In the genomic region with DNA sequence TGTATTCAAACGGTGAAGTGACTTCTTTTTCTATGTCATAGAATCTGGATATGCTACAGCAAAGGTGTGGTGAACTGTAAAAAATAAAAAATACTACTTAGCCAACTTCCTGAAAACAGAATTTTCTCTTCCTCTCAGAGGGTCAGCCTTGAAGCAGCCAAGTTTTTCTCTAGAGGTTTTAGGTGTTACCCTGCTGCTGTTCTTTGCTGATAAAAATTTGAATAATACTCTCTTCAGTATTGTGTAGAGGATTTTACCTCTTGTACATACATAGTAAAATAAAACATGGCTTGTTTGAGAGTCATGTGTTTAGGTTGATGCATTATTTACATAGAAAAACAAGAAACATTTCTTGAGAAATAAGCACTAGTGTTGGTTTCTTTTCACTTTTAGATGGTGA, we compare ENCODE assay signal across 17 cellular contexts.
DNase-seq lines count a peak whose midpoint lies in the region; ATAC-seq and TF ChIP-seq lines count a peak whose summit lies in the region.
"Had no signal": no experiment of that assay in that cellular context is flagged by ENCODE, and none has a peak within 500 bp of the region (broad histone marks: within the 10 kb centered on the region; RNA-seq: fewer than 3 reads in every experiment).

No MANE protein-coding gene starts in this region.

- H3K9me3 ChIP-seq in OCI-LY3 (ENCODE audit: insufficient read depth, low read length): no peaks in the 10 kb centered on the region
- H3K9me3 ChIP-seq: lower lobe of right lung, prostate gland had no signal

- ATAC-seq in GM18858 (IDR thresholded peaks at IDR 0.05; ENCODE audit: unreplicated experiment) (peak; percentile 56), GM21367 (IDR thresholded peaks at IDR 0.05; ENCODE audit: unreplicated experiment) (peak; percentile 47), HG02973 (IDR thresholded peaks at IDR 0.05; ENCODE audit: unreplicated experiment) (peak; percentile 33), HG03521 (IDR thresholded peaks at IDR 0.05; ENCODE audit: unreplicated experiment) (no peak)
- ATAC-seq: lower lobe of right lung; natural killer cell treated with Interleukin-12 subunit alpha and Interleukin-12 subunit beta and Interleukin-15 and Interleukin-18, amount 100 ng/mL, for 72 hours had no signal

- H3K79me2 ChIP-seq in OCI-LY3 (ENCODE audit: low read length): no peaks in the 10 kb centered on the region

- H3K27me3 ChIP-seq in OCI-LY3 (ENCODE audit: low read depth, low read length): no peaks in the 10 kb centered on the region

- no peak for TF ChIP-seq CTCF in OCI-LY3 (IDR thresholded peaks at IDR 0.05; ENCODE audit: low read depth, low read length)
- no peak for TF ChIP-seq CTCF in GM13977 (IDR thresholded peaks at IDR 0.05; ENCODE audit: extremely low read depth, insufficient read depth, missing control alignments)

- peak overlapping the region; percentile 54 for H3K4me2 ChIP-seq in OCI-LY3 (ENCODE audit: low read length)

- H3K36me3 ChIP-seq in OCI-LY3 (replicated peaks; ENCODE audit: low read depth, low read length): no peaks in the 10 kb centered on the region
- H3K36me3 ChIP-seq: lower lobe of right lung, prostate gland had no signal

- 0 out of 2 replicates have a peak overlapping the region, but pooled peaks have one; percentile 26 for H3K4me3 ChIP-seq in OCI-LY3 (ENCODE audit: low read length)
- H3K4me3 ChIP-seq: lower lobe of right lung, prostate gland had no signal

- H3K9ac ChIP-seq in OCI-LY3 (ENCODE audit: low read length): no peak overlapping the region

- in situ Hi-C loops in GM13977 (cut with MboI; ENCODE audit: low pct_unique_long_range_greater_than_20kb, low sequenced_read_pairs, unreplicated experiment): no loop called here

- no peak for DNase-seq in GM13977 (ENCODE audit: low spot score)
- no peak for DNase-seq in DMS79 (lab: John Stamatoyannopoulos, UW)
- no peak for DNase-seq in middle frontal gyrus (ENCODE audit: extremely low spot score, low spot score)
- DNase-seq: activated CD4-positive, alpha-beta T cell treated with anti-CD3 and anti-CD28 coated beads, Interleukin-2, amount 10 ng/mL, durations not matched to agents 24 days and 14 days; activated naive CD4-positive, alpha-beta T cell treated with anti-CD3 and anti-CD28 coated beads, Interleukin-2, amount 10 ng/mL, durations not matched to agents 7 days and 5 days; COR-L47; lower lobe of right lung; NCI-H1694 treated with DMSO at 0.1 percent for 48 hours; NCI-H510A treated with DMSO at 0.1 percent for 48 hours had no signal

- no peaks in the 10 kb centered on the region for H4K20me1 ChIP-seq in OCI-LY3 (ENCODE audit: insufficient read depth, low read length)

- H2AFZ ChIP-seq in OCI-LY3 (ENCODE audit: low read depth, low read length): no peak overlapping the region

- peaks cover 18% of the 10 kb centered on the region for H3K4me1 ChIP-seq in OCI-LY3 (ENCODE audit: low read length)
- H3K4me1 ChIP-seq: lower lobe of right lung, prostate gland had no signal

- H3K27ac ChIP-seq in OCI-LY3 (ENCODE audit: low read length): peak overlapping the region; percentile 63
- H3K27ac ChIP-seq: epithelial cell of prostate, lower lobe of right lung, prostate gland had no signal
